8 cellular contexts compared by ENCODE assay signal in genomic region chr1:226737819-226738420, GRCh38. TPM values are rescaled to one million over a fixed set of nuclear protein-coding genes. Genes with fewer than 3 reads are reported as not detected.
DNase-seq lines count a peak whose midpoint lies in the region; ATAC-seq and TF ChIP-seq lines count a peak whose summit lies in the region.

No MANE protein-coding gene starts in this region.

- peak overlapping the region; percentile 99 for H3K9ac ChIP-seq in OCI-LY1 (ENCODE audit: low read length)

- intact Hi-C loops in Right ventricle myocardium inferior (cut with DNase I): loop anchor here (2.0 to 5.0 kb wide), 3 partner anchors 76 to 106 kb away; no protein-coding TSS in a partner anchor

- peaks cover 49% of the 10 kb centered on the region for H3K4me1 Mint-ChIP-seq in activated naive CD4-positive, alpha-beta T cell treated with anti-CD3 and anti-CD28 coated beads, Interleukin-2, amount 10 ng/mL, durations not matched to agents 7 days and 5 days

- peaks cover 11% of the 10 kb centered on the region; the same call in 1 of the 2 replicates for H3F3A ChIP-seq in OCI-LY1 (ENCODE audit: insufficient read depth, low read length)

- in situ Hi-C loops in G401 (cut with HindIII; ENCODE audit: low sequenced_read_pairs): no loop called here

- H3K27ac Mint-ChIP-seq in activated naive CD4-positive, alpha-beta T cell treated with anti-CD3 and anti-CD28 coated beads, Interleukin-2, amount 10 ng/mL, durations not matched to agents 7 days and 5 days: peak overlapping the region; percentile 92

- H3K79me2 ChIP-seq in OCI-LY1 (ENCODE audit: insufficient read depth, low read length): peaks cover 55% of the 10 kb centered on the region

- H3K9me2 ChIP-seq in OCI-LY1 (ENCODE audit: low read depth, low read length): no peaks in the 10 kb centered on the region

- DNase-seq in G401 (ENCODE audit: low spot score) (peak; percentile 59), Right ventricle myocardium inferior (ENCODE audit: missing footprints) (peak; percentile 81), nucleus accumbens (lab: John Stamatoyannopoulos, UW) (peak in 38 of 56 donors; percentile 40 to 88 (median 64)), NCI-H446 treated with DMSO at 0.1 percent for 48 hours (lab: John Stamatoyannopoulos, UW) (no peak)
- DNase-seq in activated naive CD4-positive, alpha-beta T cell treated with anti-CD3 and anti-CD28 coated beads, Interleukin-2, amount 10 ng/mL, durations not matched to agents 7 days and 5 days: peak; percentile 60

- H3K4me2 ChIP-seq in OCI-LY1 (ENCODE audit: low read length): peak overlapping the region; percentile 89

- peaks cover 38% of the 10 kb centered on the region for H3K36me3 Mint-ChIP-seq in activated naive CD4-positive, alpha-beta T cell treated with anti-CD3 and anti-CD28 coated beads, Interleukin-2, amount 10 ng/mL, durations not matched to agents 7 days and 5 days

- no peaks in the 10 kb centered on the region for H3K27me3 ChIP-seq in OCI-LY1 (ENCODE audit: insufficient read depth, low read length)

- H3K4me3 ChIP-seq in HEK293 (ENCODE audit: low read depth, low read length) (peak overlapping the region; percentile 72), OCI-LY1 (ENCODE audit: low read depth, low read length, poor library complexity, severe bottlenecking) (peak overlapping the region; percentile 82)

- TF ChIP-seq CTCF in HEK293 (tag by site-specific recombination; IDR thresholded peaks at IDR 0.05) (no peak), OCI-LY1 (IDR thresholded peaks at IDR 0.05; ENCODE audit: low read length) (no peak)

- no peak overlapping the region for H2AFZ ChIP-seq in OCI-LY1 (ENCODE audit: low read length)

- H3K9me3 Mint-ChIP-seq in activated naive CD4-positive, alpha-beta T cell treated with anti-CD3 and anti-CD28 coated beads, Interleukin-2, amount 10 ng/mL, durations not matched to agents 7 days and 5 days: peaks cover 2% of the 10 kb centered on the region

- H3K4me3 Mint-ChIP-seq in activated naive CD4-positive, alpha-beta T cell treated with anti-CD3 and anti-CD28 coated beads, Interleukin-2, amount 10 ng/mL, durations not matched to agents 7 days and 5 days: peak overlapping the region; percentile 76

- CTCF ChIA-PET in HEK293 (lab: Yijun Ruan, JAX): interaction anchor here (0.7 to 1.4 kb wide), 3 partner anchors 12 to 702 kb away, joined by 3 to 4 read pairs (median 3); no protein-coding TSS in a partner anchor
- CTCF ChIA-PET in activated naive CD4-positive, alpha-beta T cell treated with anti-CD3 and anti-CD28 coated beads, Interleukin-2, amount 10 ng/mL, durations not matched to agents 7 days and 5 days (lab: Charles Lee): interaction anchor here (1.5 to 8.4 kb wide), 4 partner anchors 27 to 103 kb away, joined by 3 to 66 read pairs (median 12); no protein-coding TSS in a partner anchor

- POLR2A ChIA-PET in HEK293 (lab: Yijun Ruan, JAX): interaction anchor here (1.3 to 1.5 kb wide), 2 partner anchors 35 to 78 kb away, joined by 4 to 5 read pairs; no protein-coding TSS in a partner anchor

- ATAC-seq in Right ventricle myocardium inferior (peak; percentile 52), HG03139 (IDR thresholded peaks at IDR 0.05; ENCODE audit: unreplicated experiment) (no peak)

- H3K27me3 Mint-ChIP-seq in activated naive CD4-positive, alpha-beta T cell treated with anti-CD3 and anti-CD28 coated beads, Interleukin-2, amount 10 ng/mL, durations not matched to agents 7 days and 5 days: no peaks in the 10 kb centered on the region

- H3K4me1 ChIP-seq in HEK293 (ENCODE audit: control insufficient read depth, insufficient read depth, low read length) (0 out of 2 replicates have a peak, but pooled peaks cover 2% of the 10 kb centered on the region), OCI-LY1 (ENCODE audit: insufficient read depth, low read length, severe bottlenecking) (peaks cover 68% of the 10 kb centered on the region)

- H4K20me1 ChIP-seq in OCI-LY1 (ENCODE audit: insufficient read depth, low read length): no peaks in the 10 kb centered on the region

- peaks cover 0 to 22% of the 10 kb centered on the region in 2 experiments; a peak in 1 of 3 replicates for H3K36me3 ChIP-seq in HEK293 (ENCODE audit: control insufficient read depth in 2 of 2, insufficient read depth in 1 of 2, low read length in 2 of 2)
- H3K36me3 ChIP-seq in OCI-LY1 (ENCODE audit: insufficient read depth, low read length): peaks cover 43% of the 10 kb centered on the region

- H3K9me3 ChIP-seq in HEK293 (ENCODE audit: control insufficient read depth, insufficient read depth, low read depth, low read length): no peaks in the 10 kb centered on the region
- no peaks in the 10 kb centered on the region for H3K9me3 ChIP-seq in OCI-LY1 (ENCODE audit: low read length)

- H3K27ac ChIP-seq in HEK293 (ENCODE audit: extremely low read depth, low read depth, low read length) (peak overlapping the region; percentile 68; the same call in 1 of the 2 replicates), OCI-LY1 (ENCODE audit: low read depth, low read length, poor library complexity, severe bottlenecking) (peak overlapping the region; percentile 95)

TF ChIP-seq in HEK293, 187 proteins besides CTCF, POLR2A, EP300 and RAD21:
- TF ChIP-seq ZNF23 (tag by site-specific recombination; IDR thresholded peaks at IDR 0.05; ENCODE audit: borderline replicate concordance): no peak
- TF ChIP-seq PRDM10 (tag by site-specific recombination; IDR thresholded peaks at IDR 0.05): no peak
- 0 out of 2 replicates have a peak, but pooled peaks have one; percentile 50 for TF ChIP-seq ZNF202 (tag by site-specific recombination; IDR thresholded peaks at IDR 0.05; ENCODE audit: borderline replicate concordance)

RNA-seq across cellular contexts. Expression of gene ITPKB, which starts 1.2 kb away (rescaled TPM):
- 11.4 and 15.2 TPM in 2 replicates for total RNA-seq in G401 (2014; rRNA removed; shearing (Covaris generic))
- total RNA-seq in Right ventricle myocardium inferior: 24.8 TPM
